9 cellular contexts compared by ENCODE assay signal in genomic region chr9:130040901-130041647, GRCh38. TPM values are rescaled to one million over a fixed set of nuclear protein-coding genes. Genes with fewer than 3 reads are reported as not detected.
DNase-seq lines count a peak whose midpoint lies in the region; ATAC-seq lines count a peak whose summit lies in the region.
"Had no signal": no experiment of that assay in that cellular context is flagged by ENCODE, and none has a peak within 500 bp of the region (broad histone marks: within the 10 kb centered on the region; RNA-seq: fewer than 3 reads in every experiment).

No MANE protein-coding gene starts in this region.

- WGBS in HUES64: 91% methylated on average over 6 of the region's 7 CpGs

- H3K9me3 ChIP-seq in HUES64 (ENCODE audit: insufficient read depth, low read depth, low read length) (no peaks in the 10 kb centered on the region), iPS-20b (ENCODE audit: insufficient read depth, low read depth, low read length) (no peaks in the 10 kb centered on the region), subcutaneous abdominal adipose tissue (ENCODE audit: control insufficient read depth in 5 of 5, low read length in 5 of 5) (no peaks in the 10 kb centered on the region)

- H3K9ac ChIP-seq in HUES64 (ENCODE audit: low read depth, low read length) (0 out of 2 replicates have a peak overlapping the region, but pooled peaks have one; percentile 78), iPS-20b (ENCODE audit: low read depth, low read length) (no peak overlapping the region), subcutaneous abdominal adipose tissue (ENCODE audit: low read length in 5 of 5) (peak overlapping the region; percentile 52 to 86 (median 84))

- H3K27ac ChIP-seq in HUES64 (ENCODE audit: low read depth, low read length) (no peak overlapping the region), iPS-20b (ENCODE audit: low read length) (no peak overlapping the region), subcutaneous abdominal adipose tissue (ENCODE audit: low read depth, low read length) (peak overlapping the region; percentile 65)

- no peaks in the 10 kb centered on the region for H3K36me3 ChIP-seq in HUES64 (ENCODE audit: insufficient read depth, low read length)
- H3K36me3 ChIP-seq in iPS-20b (ENCODE audit: insufficient read depth, low read depth, low read length): no peaks in the 10 kb centered on the region
- no peaks in the 10 kb centered on the region for H3K36me3 ChIP-seq in subcutaneous abdominal adipose tissue (ENCODE audit: control insufficient read depth in 5 of 5, insufficient read depth in 5 of 5, low read length in 5 of 5)

- peak overlapping the region; percentile 97 for H3K4me3 Mint-ChIP-seq in activated T-helper 1 cell treated with anti-CD3 and anti-CD28 coated beads, Interleukin-12 subunit alpha, Interleukin-12 subunit beta, Interleukin-2, Interleukin-4 antibody, amounts not matched to agents 30 ng/mL and 10 ng/mL and 1 ng/mL, durations not matched to agents 14 hours and 24 hours and 36 hours

- peak overlapping the region; percentile 92 for H3K4me3 ChIP-seq in HUES64 (ENCODE audit: low read length)
- H3K4me3 ChIP-seq in iPS-20b (ENCODE audit: low read length): peak overlapping the region; percentile 85; the same call in 1 of the 2 replicates
- peak overlapping the region in 4 of 5 donors; percentile 35 to 89 (median 84) for H3K4me3 ChIP-seq in subcutaneous abdominal adipose tissue (ENCODE audit: low read depth in 1 of 5, low read length in 5 of 5)

- H3K27me3 ChIP-seq in HUES64 (ENCODE audit: insufficient read depth, low read length) (peaks cover 14% of the 10 kb centered on the region), iPS-20b (ENCODE audit: insufficient read depth, low read length) (peaks cover 22% of the 10 kb centered on the region), subcutaneous abdominal adipose tissue (ENCODE audit: control insufficient read depth in 5 of 5, insufficient read depth in 4 of 5, low read length in 5 of 5) (no peaks in the 10 kb centered on the region)

- H3K4me1 ChIP-seq in HUES64 (ENCODE audit: insufficient read depth, low read length): peaks cover 22% of the 10 kb centered on the region; the same call in 1 of the 2 replicates
- H3K4me1 ChIP-seq in iPS-20b (ENCODE audit: insufficient read depth, low read length): peaks cover 7% of the 10 kb centered on the region; the same call in 1 of the 2 replicates
- peaks cover 2 to 43% (median 30%) of the 10 kb centered on the region in 5 donors for H3K4me1 ChIP-seq in subcutaneous abdominal adipose tissue (ENCODE audit: control insufficient read depth in 5 of 5, insufficient read depth in 5 of 5, low read length in 5 of 5)

- DNase-seq in activated T-helper 1 cell treated with anti-CD3 and anti-CD28 coated beads, Interleukin-12 subunit alpha, Interleukin-12 subunit beta, Interleukin-2, Interleukin-4 antibody, amounts not matched to agents 30 ng/mL and 10 ng/mL and 1 ng/mL, durations not matched to agents 14 hours and 24 hours and 36 hours (ENCODE audit: low spot score): no peak
- no peak for DNase-seq in Ammon's horn (ENCODE audit: low spot score)
- DNase-seq in NCI-H2227 treated with DMSO at 0.1 percent for 48 hours (lab: John Stamatoyannopoulos, UW): no peak
- DNase-seq: NCI-H446; stimulated activated CD4-positive, alpha-beta T cell treated with anti-CD3 and anti-CD28 coated beads, Interleukin-4, amount 100 ng/mL, for 1 hour had no signal

- ATAC-seq in GM21526 (IDR thresholded peaks at IDR 0.05; ENCODE audit: low FRiP score, unreplicated experiment): no peak

- H3K36me3 Mint-ChIP-seq in activated T-helper 1 cell treated with anti-CD3 and anti-CD28 coated beads, Interleukin-12 subunit alpha, Interleukin-12 subunit beta, Interleukin-2, Interleukin-4 antibody, amounts not matched to agents 30 ng/mL and 10 ng/mL and 1 ng/mL, durations not matched to agents 14 hours and 24 hours and 36 hours (ENCODE audit: low read depth): peaks cover 22% of the 10 kb centered on the region

- H3K4me1 Mint-ChIP-seq in activated T-helper 1 cell treated with anti-CD3 and anti-CD28 coated beads, Interleukin-12 subunit alpha, Interleukin-12 subunit beta, Interleukin-2, Interleukin-4 antibody, amounts not matched to agents 30 ng/mL and 10 ng/mL and 1 ng/mL, durations not matched to agents 14 hours and 24 hours and 36 hours (ENCODE audit: low read depth): peaks cover 73% of the 10 kb centered on the region

- intact Hi-C loops in activated T-helper 1 cell treated with anti-CD3 and anti-CD28 coated beads, Interleukin-12 subunit alpha, Interleukin-12 subunit beta, Interleukin-2, Interleukin-4 antibody, amounts not matched to agents 30 ng/mL and 10 ng/mL and 1 ng/mL, durations not matched to agents 14 hours and 24 hours and 36 hours (cut with micrococcal nuclease): loop anchor here (5.0 kb wide), 2 partner anchors 204 to 219 kb away; partner anchors contain the start of genes C9orf78, TOR1A and USP20

- no peaks in the 10 kb centered on the region for H3K9me3 Mint-ChIP-seq in activated T-helper 1 cell treated with anti-CD3 and anti-CD28 coated beads, Interleukin-12 subunit alpha, Interleukin-12 subunit beta, Interleukin-2, Interleukin-4 antibody, amounts not matched to agents 30 ng/mL and 10 ng/mL and 1 ng/mL, durations not matched to agents 14 hours and 24 hours and 36 hours

- H3K27ac Mint-ChIP-seq in activated T-helper 1 cell treated with anti-CD3 and anti-CD28 coated beads, Interleukin-12 subunit alpha, Interleukin-12 subunit beta, Interleukin-2, Interleukin-4 antibody, amounts not matched to agents 30 ng/mL and 10 ng/mL and 1 ng/mL, durations not matched to agents 14 hours and 24 hours and 36 hours: peak overlapping the region; percentile 95

- H3K27me3 Mint-ChIP-seq in activated T-helper 1 cell treated with anti-CD3 and anti-CD28 coated beads, Interleukin-12 subunit alpha, Interleukin-12 subunit beta, Interleukin-2, Interleukin-4 antibody, amounts not matched to agents 30 ng/mL and 10 ng/mL and 1 ng/mL, durations not matched to agents 14 hours and 24 hours and 36 hours (ENCODE audit: insufficient read depth): no peaks in the 10 kb centered on the region

RNA-seq across cellular contexts. Expression of gene FNBP1, which starts 1.9 kb away (rescaled TPM):
- 20.3 TPM for polyA plus RNA-seq in HUES64 (2013, experiment 1 of 2)
- polyA plus RNA-seq in HUES64 (2013, experiment 2 of 2): 23.6 TPM
- 195 and 202 TPM in 2 replicates for total RNA-seq in activated T-helper 1 cell treated with anti-CD3 and anti-CD28 coated beads, Interleukin-12 subunit alpha, Interleukin-12 subunit beta, Interleukin-2, Interleukin-4 antibody, amounts not matched to agents 30 ng/mL and 10 ng/mL and 1 ng/mL, durations not matched to agents 14 hours and 24 hours and 36 hours

RNA-seq across cellular contexts. Expression of gene GPR107, which starts 12.6 kb away (rescaled TPM):
- 21.8 TPM for polyA plus RNA-seq in HUES64 (2013, experiment 1 of 2)
- polyA plus RNA-seq in HUES64 (2013, experiment 2 of 2): 23.6 TPM
- 23.1 and 24.9 TPM in 2 replicates for total RNA-seq in activated T-helper 1 cell treated with anti-CD3 and anti-CD28 coated beads, Interleukin-12 subunit alpha, Interleukin-12 subunit beta, Interleukin-2, Interleukin-4 antibody, amounts not matched to agents 30 ng/mL and 10 ng/mL and 1 ng/mL, durations not matched to agents 14 hours and 24 hours and 36 hours
